Comparison of ENCODE assay signal across 20 cellular contexts in the genomic region with DNA sequence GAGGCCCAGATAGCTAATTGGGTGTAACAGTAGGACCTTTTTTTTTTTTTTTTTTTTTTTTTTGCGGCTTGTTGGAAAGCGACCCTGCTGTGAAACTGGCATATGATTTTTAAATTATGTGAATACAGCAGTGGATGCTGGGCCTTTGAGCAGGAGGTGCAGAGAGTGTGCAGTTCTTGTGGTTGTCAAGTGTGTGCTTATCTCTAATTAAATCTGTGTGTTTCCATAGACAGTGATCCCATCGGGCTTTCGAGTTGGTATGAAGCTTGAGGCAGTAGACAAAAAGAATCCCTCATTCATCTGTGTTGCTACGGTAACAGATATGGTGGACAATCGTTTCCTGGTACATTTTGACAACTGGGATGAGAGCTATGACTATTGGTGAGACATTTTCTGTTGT. TPM values are rescaled to one million over a fixed set of nuclear protein-coding genes. Genes with fewer than 3 reads are reported as not detected.
A peak's percentile ranks its signal among the peaks of the same experiment; 100 is the strongest.
DNase-seq lines count a peak whose midpoint lies in the region; ATAC-seq and TF ChIP-seq lines count a peak whose summit lies in the region.
"Had no signal": no experiment of that assay in that cellular context is flagged by ENCODE, and none has a peak within 500 bp of the region (broad histone marks: within the 10 kb centered on the region; RNA-seq: fewer than 3 reads in every experiment).

No MANE protein-coding gene starts in this region.

- no peaks in the 10 kb centered on the region for H3K9me2 ChIP-seq in GM23248 (ENCODE audit: insufficient read depth)

- no peak for ATAC-seq in CD4-positive, alpha-beta T cell (ENCODE audit: poor library complexity)
- ATAC-seq: pancreas had no signal

- H3K4me1 ChIP-seq in GM23248 (ENCODE audit: insufficient read depth): peaks cover 21% of the 10 kb centered on the region
- H3K4me1 ChIP-seq in ascending aorta: no peaks in the 10 kb centered on the region
- H3K4me1 ChIP-seq: pancreas had no signal

- peaks cover 85% of the 10 kb centered on the region for H3K36me3 Mint-ChIP-seq in CD4-positive, alpha-beta T cell (ENCODE audit: low read depth)
- no peaks in the 10 kb centered on the region for H3K36me3 Mint-ChIP-seq in glutamatergic neuron (ENCODE audit: unreplicated experiment)

- WGBS in GM23248 (ENCODE audit: low coverage in 1 of 2, low lambda C conversion rate in 2 of 2, missing lambda C conversion rate in 2 of 2), 2 experiments: 15 to 21% methylated on average over 6 of the region's 6 CpGs

- no peaks in the 10 kb centered on the region for H4K20me1 ChIP-seq in GM23248 (ENCODE audit: insufficient read depth)

- H3F3A ChIP-seq in GM23248 (ENCODE audit: insufficient read depth): peaks cover 16% of the 10 kb centered on the region; the same call in 1 of the 2 replicates

- H3K27me3 ChIP-seq in CD4-positive, alpha-beta T cell (ENCODE audit: control insufficient read depth, insufficient read depth, low read length): no peaks in the 10 kb centered on the region
- no peaks in the 10 kb centered on the region for H3K27me3 ChIP-seq in GM23248 (replicated peaks; ENCODE audit: insufficient read depth)
- no peaks in the 10 kb centered on the region for H3K27me3 ChIP-seq in ascending aorta
- H3K27me3 ChIP-seq: pancreas, tibial nerve had no signal

- H3K9me3 ChIP-seq in CD4-positive, alpha-beta T cell (ENCODE audit: control insufficient read depth, low read length): no peaks in the 10 kb centered on the region
- H3K9me3 ChIP-seq in GM23248 (ENCODE audit: low read depth): no peaks in the 10 kb centered on the region
- no peaks in the 10 kb centered on the region for H3K9me3 ChIP-seq in ascending aorta
- H3K9me3 ChIP-seq: pancreas, tibial nerve had no signal

- H3K36me3 ChIP-seq in GM23248 (ENCODE audit: low read depth) (0 out of 2 replicates have a peak, but pooled peaks cover 7% of the 10 kb centered on the region), ascending aorta (peaks cover 0 to 14% of the 10 kb centered on the region in 2 donors)

- peak overlapping the region; percentile 21 for H3K4me2 ChIP-seq in GM23248 (ENCODE audit: unreplicated experiment)

- H3K79me2 ChIP-seq in GM23248 (ENCODE audit: insufficient read depth): no peaks in the 10 kb centered on the region

- CTCF ChIA-PET in CD4-positive, alpha-beta T cell (lab: Charles Lee): interaction anchor here (0.7 kb wide), 1 partner anchor 33 kb away, joined by 3 read pairs; no protein-coding TSS in a partner anchor

- in situ Hi-C loops in GM23248 (cut with MboI): no loop called here

- no peak overlapping the region; the same call in 1 of the 2 replicates for H2AFZ ChIP-seq in GM23248

- H3K9ac ChIP-seq in GM23248: no peak overlapping the region

- no peaks in the 10 kb centered on the region for H3K9me3 Mint-ChIP-seq in CD4-positive, alpha-beta T cell
- no peaks in the 10 kb centered on the region for H3K9me3 Mint-ChIP-seq in glutamatergic neuron (ENCODE audit: unreplicated experiment)
- H3K9me3 Mint-ChIP-seq: memory B cell, naive B cell had no signal

- no peaks in the 10 kb centered on the region for H3K27me3 Mint-ChIP-seq in CD4-positive, alpha-beta T cell
- H3K27me3 Mint-ChIP-seq in glutamatergic neuron (ENCODE audit: unreplicated experiment): peaks cover 2% of the 10 kb centered on the region
- H3K27me3 Mint-ChIP-seq: memory B cell, naive B cell had no signal

- H3K4me1 Mint-ChIP-seq in CD4-positive, alpha-beta T cell (ENCODE audit: low read depth): peaks cover 17% of the 10 kb centered on the region
- peaks cover 4% of the 10 kb centered on the region for H3K4me1 Mint-ChIP-seq in glutamatergic neuron (ENCODE audit: low read depth, unreplicated experiment)

- peak overlapping the region; percentile 67 for H3K27ac Mint-ChIP-seq in CD4-positive, alpha-beta T cell
- H3K27ac Mint-ChIP-seq in glutamatergic neuron (ENCODE audit: unreplicated experiment): peak overlapping the region; percentile 80
- H3K27ac Mint-ChIP-seq: memory B cell had no signal

- H3K27ac ChIP-seq in CD4-positive, alpha-beta T cell (ENCODE audit: low read depth, low read length): no peak overlapping the region
- H3K27ac ChIP-seq in GM23248 (no peak overlapping the region), ascending aorta (no peak overlapping the region)
- H3K27ac ChIP-seq: pancreas, RWPE1, tibial nerve had no signal

- POLR2A ChIA-PET in CD4-positive, alpha-beta T cell (lab: Charles Lee): interaction anchor here (0.7 kb wide), 1 partner anchor 30 kb away, joined by 3 read pairs; no protein-coding TSS in a partner anchor

- peak overlapping the region; percentile 39 for H3K4me3 ChIP-seq in GM23248
- no peak overlapping the region for H3K4me3 ChIP-seq in ascending aorta
- H3K4me3 ChIP-seq: pancreas, tibial nerve had no signal

- intact Hi-C loops in CD4-positive, alpha-beta T cell (cut with DNase I, micrococcal nuclease): loop anchor here in 1 of 2 experiments (10.0 kb wide), 1 partner anchor 774 kb away; no protein-coding TSS in a partner anchor
- intact Hi-C loops in ascending aorta (cut with DNase I): no loop called here

- H3K4me3 Mint-ChIP-seq in CD4-positive, alpha-beta T cell: no peak overlapping the region
- no peak overlapping the region for H3K4me3 Mint-ChIP-seq in glutamatergic neuron (ENCODE audit: unreplicated experiment)
- H3K4me3 Mint-ChIP-seq: memory B cell, naive B cell had no signal

- no peak for DNase-seq in CD4-positive, alpha-beta T cell
- DNase-seq in GM23248: peak; percentile 25
- peak; percentile 21 for DNase-seq in RPMI7951 (ENCODE audit: low read depth)
- no peak for DNase-seq in glutamatergic neuron
- DNase-seq in ascending aorta (ENCODE audit: low spot score in 2 of 2): no peak
- DNase-seq in NAMALWA (ENCODE audit: low spot score): no peak
- no peak for DNase-seq in COLO668 (lab: John Stamatoyannopoulos, UW; ENCODE audit: unreplicated experiment)
- DNase-seq in hepatic stellate cell (ENCODE audit: low spot score): no peak
- DNase-seq: activated CD4-positive, alpha-beta T cell treated with anti-CD3 and anti-CD28 coated beads, Interleukin-2, amount 50 U/mL, for 1 hour; activated CD8-positive, alpha-beta memory T cell treated with anti-CD3 and anti-CD28 coated beads, Interleukin-2, amount 50 U/mL, for 48 hours; activated naive CD4-positive, alpha-beta T cell; AML-193; amniotic stem cell; naive B cell; pancreas; stimulated activated naive CD4-positive, alpha-beta T cell treated with Interleukin-2 at 50 U/mL for 16 hours; T-helper 1 cell had no signal

- TF ChIP-seq CTCF in CD4-positive, alpha-beta T cell (IDR thresholded peaks at IDR 0.05): no peak
- TF ChIP-seq CTCF in glutamatergic neuron (IDR thresholded peaks at IDR 0.05; ENCODE audit: partially characterized antibody, unreplicated experiment): no peak
- TF ChIP-seq CTCF in ascending aorta (IDR thresholded peaks at IDR 0.05): no peak

RNA-seq across cellular contexts. Expression of gene L3MBTL3, which starts 52.4 kb away (rescaled TPM):
- 10 to 100 TPM; 29.0 to 30.1 TPM for total RNA-seq in CD4-positive, alpha-beta T cell
- 4.3 and 21.8 TPM in 2 replicates for total RNA-seq in GM23248 (2014; rRNA removed; shearing (Covaris generic))
- 2.4 and 3.3 TPM in 2 replicates for polyA plus RNA-seq in GM23248 (2016; fragmentation: Nextera tagmentation; extraction: Ambion mirVana)
- 3.1 and 3.7 TPM in 2 replicates for total RNA-seq in RPMI7951 (2014; rRNA removed; shearing (Covaris generic))
- total RNA-seq in glutamatergic neuron (ENCODE audit: unreplicated experiment) (22.8 TPM), ascending aorta (2.0 TPM)

Comparison
In these comparisons a context has a peak if more than half of its experiments do, and no peak if none do; other contexts are left out.
1. DNase-seq: peak in GM23248 (single experiment) and RPMI7951 (single experiment); none in CD4-positive, alpha-beta T cell (0 of 10), glutamatergic neuron (single experiment), ascending aorta (0 of 2), NAMALWA (single experiment), COLO668 (single experiment) and hepatic stellate cell (single experiment).